ENCODE assay signal across 8 cellular contexts in genomic region chr2:85999131-85999831, GRCh38.
A peak's percentile ranks its signal among the peaks of the same experiment; 100 is the strongest.
DNase-seq lines count a peak whose midpoint lies in the region; ATAC-seq, FAIRE-seq and TF ChIP-seq lines count a peak whose summit lies in the region.

No MANE protein-coding gene starts in this region.

- TF ChIP-seq EP300 in K562 (IDR thresholded peaks at IDR 0.05; ENCODE audit: low read length) = no peak

- no peak for TF ChIP-seq CTCF in K562 (IDR thresholded peaks at IDR 0.05 in 2 of 3, conservative IDR thresholded peaks at IDR 0.05 in 1 of 3; ENCODE audit: insufficient read depth in 2 of 3, low read depth in 1 of 3, low read length in 3 of 3)
- no peak for TF ChIP-seq CTCF in mesothelial cell of epicardium (IDR thresholded peaks at IDR 0.05; ENCODE audit: unreplicated experiment)
- TF ChIP-seq CTCF in WTC11 (IDR thresholded peaks at IDR 0.05) = no peak

- H3K9me3 Mint-ChIP-seq in mesothelial cell of epicardium (peaks cover under 1% of the 10 kb centered on the region), WTC11 (peaks cover 8% of the 10 kb centered on the region)

- no peaks in the 10 kb centered on the region for H3K36me3 Mint-ChIP-seq in mesothelial cell of epicardium
- H3K36me3 Mint-ChIP-seq in WTC11 = peaks cover 3% of the 10 kb centered on the region; the same call in 1 of the 2 replicates

- H3K79me2 ChIP-seq in K562 (ENCODE audit: control insufficient read depth, insufficient read depth, low read length) = no peaks in the 10 kb centered on the region

- H2AFZ ChIP-seq in K562 (ENCODE audit: low read depth, low read length) = peak overlapping the region; percentile 78

- H3K4me1 Mint-ChIP-seq in mesothelial cell of epicardium (peaks cover 59% of the 10 kb centered on the region), WTC11 (peaks cover 7% of the 10 kb centered on the region)

- in situ Hi-C loops in K562 (cut with MboI) = no loop called here

- CTCF ChIA-PET in K562 (lab: Yijun Ruan, JAX; ENCODE audit: low intra/inter-chr PET ratio) = no interaction called here
- CTCF ChIA-PET in WTC11 (lab: Charles Lee) = interaction anchor here (0.8 to 1.2 kb wide), 4 partner anchors 23 to 258 kb away, joined by 3 to 6 read pairs (median 3); no protein-coding TSS in a partner anchor

- H3K4me3 ChIP-seq in K562 = no peak overlapping the region

- H3K27ac Mint-ChIP-seq in mesothelial cell of epicardium (peak overlapping the region; percentile 99), WTC11 (no peak overlapping the region)

- peak overlapping the region; percentile 40 for H3K27ac ChIP-seq in K562 (ENCODE audit: extremely low read depth, low read depth, low read length)

- no peaks in the 10 kb centered on the region for H3K27me3 ChIP-seq in K562 (ENCODE audit: control insufficient read depth in 2 of 2, insufficient read depth in 2 of 2, low read length in 2 of 2)

- peaks cover 3% of the 10 kb centered on the region for H3K9me1 ChIP-seq in K562 (ENCODE audit: control insufficient read depth, insufficient read depth, low read length)

- H4K20me1 ChIP-seq in K562 (replicated peaks; ENCODE audit: control insufficient read depth, insufficient read depth, low read length) = no peaks in the 10 kb centered on the region

- H3K27me3 Mint-ChIP-seq in mesothelial cell of epicardium (ENCODE audit: low read depth) (no peaks in the 10 kb centered on the region), WTC11 (ENCODE audit: low read depth) (no peaks in the 10 kb centered on the region; the same call in 1 of the 2 replicates)

- H3K9me3 ChIP-seq in K562 (replicated peaks; ENCODE audit: control insufficient read depth, insufficient read depth, low read depth, low read length) = no peaks in the 10 kb centered on the region

- peak overlapping the region; percentile 32 to 47; a peak in 3 of 4 replicates for H3K9ac ChIP-seq in K562 (ENCODE audit: insufficient read depth in 1 of 2, low read depth in 2 of 2, low read length in 2 of 2)

- 59% methylated on average over 8 of the region's 8 CpGs for WGBS in K562 (ENCODE audit: insufficient coverage, low coverage, missing lambda C conversion rate)

- no TSS peak for BruUV-seq in K562 (replicated peaks; lab: Mats Ljungman, UMichigan)

- no peak for FAIRE-seq in K562 (lab: Jason Lieb, UNC)
- FAIRE-seq in urothelium cell line (lab: Jason Lieb, UNC) = no peak

- no peak overlapping the region for H3K4me2 ChIP-seq in K562 (ENCODE audit: insufficient read depth, low read length)

- peak; percentile 54 for DNase-seq in OCI-M1 (lab: John Stamatoyannopoulos, UW)
- DNase-seq in K562 (ENCODE audit: extremely low read depth in 1 of 4, low spot score in 3 of 4) = peak in 1 of 4 experiments; percentile 31
- no peak for DNase-seq in mesothelial cell of epicardium (ENCODE audit: low spot score in 2 of 2, unreplicated experiment in 2 of 2)
- DNase-seq in urothelium cell line (ENCODE audit: low spot score) = peak; percentile 35
- DNase-seq in T1000 (lab: John Stamatoyannopoulos, UW) = no peak
- DNase-seq in WTC11 (ENCODE audit: low spot score) = no peak

- no peak for TF ChIP-seq POLR2A in K562 (conservative IDR thresholded peaks at IDR 0.05)

- H3K36me3 ChIP-seq in K562 (ENCODE audit: control insufficient read depth, insufficient read depth, low read length) = no peaks in the 10 kb centered on the region

- intact Hi-C loops in K562 (cut with micrococcal nuclease) = loop anchor here (10.0 kb wide), 1 partner anchor 114 kb away; the partner anchor contains the start of gene ST3GAL5

- H3K4me3 Mint-ChIP-seq in mesothelial cell of epicardium (peak overlapping the region; percentile 28), WTC11 (no peak overlapping the region)

- POLR2A ChIA-PET in K562 (lab: Yijun Ruan, JAX) = interaction anchor here (2.3 kb wide), 1 partner anchor 10 kb away, joined by 15 read pairs; no protein-coding TSS in a partner anchor
- POLR2A ChIA-PET in WTC11 (lab: Charles Lee) = no interaction called here

- no peak for TF ChIP-seq RAD21 in K562 (CRISPR knock-in tag; conservative IDR thresholded peaks at IDR 0.05 in 1 of 2, IDR thresholded peaks at IDR 0.05 in 1 of 2)

- ATAC-seq in GM18517 (IDR thresholded peaks at IDR 0.05; ENCODE audit: unreplicated experiment) (peak; percentile 77), HG02759 (IDR thresholded peaks at IDR 0.05; ENCODE audit: unreplicated experiment) (peak; percentile 72), K562 (0 out of 3 replicates have a peak, but pooled peaks have one; percentile 2), WTC11 (no peak)

- H3K4me1 ChIP-seq in K562 (replicated peaks in 1 of 2; ENCODE audit: control insufficient read depth in 2 of 2, insufficient read depth in 2 of 2, low read length in 2 of 2) = peaks cover 73 to 93% of the 10 kb centered on the region in 2 experiments

TF ChIP-seq in K562, 482 proteins besides CTCF, POLR2A, EP300 and RAD21 (continues in another document):
- TF ChIP-seq PRDM10 (IDR thresholded peaks at IDR 0.05; ENCODE audit: partially characterized antibody) = peak; percentile 88
- TF ChIP-seq RBFOX2 (IDR thresholded peaks at IDR 0.05; ENCODE audit: low read depth, low read length) = peak; percentile 45; the same call in 1 of the 2 replicates
- TF ChIP-seq CAMTA2 (CRISPR knock-in tag; conservative IDR thresholded peaks at IDR 0.05) = no peak
- TF ChIP-seq PHTF2 (CRISPR knock-in tag; IDR thresholded peaks at IDR 0.05) = no peak

TF ChIP-seq in WTC11, 78 proteins besides CTCF, POLR2A, EP300 and RAD21:
- TF ChIP-seq NFE2L1 (CRISPR knock-in tag; IDR thresholded peaks at IDR 0.05) (no peak), TEAD4 (CRISPR knock-in tag; IDR thresholded peaks at IDR 0.05) (no peak), ARID4B (CRISPR knock-in tag; IDR thresholded peaks at IDR 0.05; ENCODE audit: borderline replicate concordance) (no peak), ETV6 (CRISPR knock-in tag; IDR thresholded peaks at IDR 0.05) (no peak)

Comparison
In these comparisons a context has a peak if more than half of its experiments do, and no peak if none do; other contexts are left out.
1. DNase-seq: peak in OCI-M1 (single experiment) and urothelium cell line (single experiment); none in mesothelial cell of epicardium (0 of 2), T1000 (single experiment) and WTC11 (single experiment).